Comparison of ENCODE assay signal across 19 cellular contexts in the genomic region with DNA sequence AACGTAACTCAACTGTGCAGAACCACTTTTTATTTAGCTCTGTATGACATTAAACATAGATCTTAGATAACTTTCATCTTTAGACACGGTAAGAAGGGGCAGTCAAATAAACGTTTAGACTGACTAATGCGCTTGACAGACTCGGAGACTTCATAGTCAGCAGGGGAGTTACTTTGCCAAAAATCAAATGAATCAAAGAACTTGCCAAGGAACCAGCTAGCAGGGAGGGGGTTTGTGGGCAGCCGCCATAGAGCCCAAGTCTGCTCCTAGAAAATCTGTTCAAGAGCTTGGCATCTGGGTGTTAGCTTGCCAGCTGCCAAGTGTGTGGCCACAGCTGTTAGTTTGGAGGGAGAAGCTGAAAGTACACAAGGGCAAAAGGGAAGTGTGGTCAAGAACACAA.
DNase-seq lines count a peak whose midpoint lies in the region; ATAC-seq and TF ChIP-seq lines count a peak whose summit lies in the region.
"Had no signal": no experiment of that assay in that cellular context is flagged by ENCODE, and none has a peak within 500 bp of the region (broad histone marks: within the 10 kb centered on the region; RNA-seq: fewer than 3 reads in every experiment).

No MANE protein-coding gene starts in this region.

- peaks cover 13% of the 10 kb centered on the region for H3K9me3 Mint-ChIP-seq in activated T-helper 17 cell treated with anti-CD3 and anti-CD28 coated beads, Interleukin-2, amount 50 U/mL, for 72 hours
- no peaks in the 10 kb centered on the region for H3K9me3 Mint-ChIP-seq in activated CD4-positive, alpha-beta T cell treated with anti-CD3 and anti-CD28 coated beads, Interleukin-2, amount 10 ng/mL, durations not matched to agents 7 days and 5 days
- H3K9me3 Mint-ChIP-seq: activated naive CD4-positive, alpha-beta T cell treated with anti-CD3 and anti-CD28 coated beads, Interleukin-2, amount 50 U/mL, for 24 hours had no signal

- TF ChIP-seq CTCF in MM.1S (IDR thresholded peaks at IDR 0.05; ENCODE audit: low read length) = no peak
- no peak for TF ChIP-seq CTCF in body of pancreas (IDR thresholded peaks at IDR 0.05)

- POLR2A ChIA-PET in activated CD4-positive, alpha-beta T cell treated with anti-CD3 and anti-CD28 coated beads, Interleukin-2, amount 10 ng/mL, durations not matched to agents 7 days and 5 days (lab: Charles Lee) = no interaction called here

- CTCF ChIA-PET in activated CD4-positive, alpha-beta T cell treated with anti-CD3 and anti-CD28 coated beads, Interleukin-2, amount 10 ng/mL, durations not matched to agents 7 days and 5 days (lab: Charles Lee) = no interaction called here

- no peaks in the 10 kb centered on the region for H3K9me2 ChIP-seq in MM.1S (replicated peaks; ENCODE audit: insufficient read depth, low read length)

- H3K36me3 ChIP-seq in MM.1S (replicated peaks; ENCODE audit: insufficient read depth, low read length) (no peaks in the 10 kb centered on the region), body of pancreas (replicated peaks in 1 of 2; ENCODE audit: insufficient read depth in 1 of 2, low read depth in 2 of 2) (no peaks in the 10 kb centered on the region)
- H3K36me3 ChIP-seq: vagina had no signal

- ATAC-seq in body of pancreas (peak; percentile 93), GM21526 (IDR thresholded peaks at IDR 0.05; ENCODE audit: low FRiP score, unreplicated experiment) (no peak)
- no peak for ATAC-seq in activated T-helper 17 cell treated with anti-CD3 and anti-CD28 coated beads, Interleukin-2, amount 50 U/mL, for 72 hours (replicated peaks)
- ATAC-seq: naive thymus-derived CD8-positive, alpha-beta T cell; SK-N-SH treated with all-trans-retinoic acid at 6 μM for 48 hours; stimulated activated naive CD8-positive, alpha-beta T cell treated with anti-CD3 and anti-CD28 coated beads, Interleukin-15, Interleukin-2, amounts not matched to agents 100 U/mL and 50 U/mL, for 24 hours had no signal

- no peak overlapping the region for H2AFZ ChIP-seq in MM.1S (ENCODE audit: low read length)
- H2AFZ ChIP-seq: GM23248 had no signal

- no peak overlapping the region for H3K4me3 Mint-ChIP-seq in activated T-helper 17 cell treated with anti-CD3 and anti-CD28 coated beads, Interleukin-2, amount 50 U/mL, for 72 hours
- H3K4me3 Mint-ChIP-seq in activated CD4-positive, alpha-beta T cell treated with anti-CD3 and anti-CD28 coated beads, Interleukin-2, amount 10 ng/mL, durations not matched to agents 7 days and 5 days = no peak overlapping the region
- H3K4me3 Mint-ChIP-seq: activated naive CD4-positive, alpha-beta T cell treated with anti-CD3 and anti-CD28 coated beads, Interleukin-2, amount 50 U/mL, for 24 hours; CD4-positive, CD25-positive, alpha-beta regulatory T cell; naive thymus-derived CD8-positive, alpha-beta T cell had no signal

- TF ChIP-seq POLR2A in body of pancreas (IDR thresholded peaks at IDR 0.05) = no peak

- 25 to 44% methylated on average over 6 of the region's 6 CpGs for WGBS in body of pancreas, 2 donors

- H3K4me1 ChIP-seq in MM.1S (ENCODE audit: low read length) (no peaks in the 10 kb centered on the region), body of pancreas (peaks cover 7% of the 10 kb centered on the region)
- H3K4me1 ChIP-seq: vagina had no signal

- H3K27ac ChIP-seq in MM.1S (ENCODE audit: low read length) (no peak overlapping the region), body of pancreas (peak overlapping the region in 3 of 4 donors; percentile 14 to 32 (median 21))
- H3K27ac ChIP-seq: GM23248, vagina had no signal

- H3K27ac Mint-ChIP-seq in activated T-helper 17 cell treated with anti-CD3 and anti-CD28 coated beads, Interleukin-2, amount 50 U/mL, for 72 hours = no peak overlapping the region
- no peak overlapping the region for H3K27ac Mint-ChIP-seq in activated CD4-positive, alpha-beta T cell treated with anti-CD3 and anti-CD28 coated beads, Interleukin-2, amount 10 ng/mL, durations not matched to agents 7 days and 5 days
- H3K27ac Mint-ChIP-seq: activated naive CD4-positive, alpha-beta T cell treated with anti-CD3 and anti-CD28 coated beads, Interleukin-2, amount 50 U/mL, for 24 hours; CD4-positive, CD25-positive, alpha-beta regulatory T cell; naive thymus-derived CD8-positive, alpha-beta T cell had no signal

- H3K9ac ChIP-seq in MM.1S (ENCODE audit: low read length) = no peak overlapping the region
- H3K9ac ChIP-seq: GM23248 had no signal

- DNase-seq in A172 (ENCODE audit: low spot score) (peak; percentile 9), MM.1S (peak; percentile 34), body of pancreas (peak; percentile 63 to 78 (median 76)), medulla oblongata (ENCODE audit: extremely low spot score) (peak; percentile 9), NCI-H748 treated with DMSO at 0.1 percent for 48 hours (lab: John Stamatoyannopoulos, UW) (no peak)
- no peak for DNase-seq in activated CD4-positive, alpha-beta T cell treated with anti-CD3 and anti-CD28 coated beads, Interleukin-2, amount 10 ng/mL, durations not matched to agents 7 days and 5 days
- DNase-seq: activated CD4-positive, alpha-beta T cell treated with anti-CD3 and anti-CD28 coated beads, Interleukin-2, amount 50 U/mL, for 1 hour; activated T-cell treated with anti-CD3 and anti-CD28 coated beads for 4 hours; CD4-positive, CD25-positive, alpha-beta regulatory T cell; effector CD4-positive, alpha-beta T cell; foreskin melanocyte; GM23248; naive thymus-derived CD8-positive, alpha-beta T cell; stimulated activated naive CD8-positive, alpha-beta T cell treated with anti-CD3 and anti-CD28 coated beads, Interleukin-15, Interleukin-2, amounts not matched to agents 100 U/mL and 50 U/mL, for 24 hours had no signal

- H3K9me3 ChIP-seq in MM.1S (replicated peaks; ENCODE audit: insufficient read depth, low read length) = no peaks in the 10 kb centered on the region
- no peaks in the 10 kb centered on the region for H3K9me3 ChIP-seq in body of pancreas
- H3K9me3 ChIP-seq: vagina had no signal

- no peaks in the 10 kb centered on the region for H3K4me1 Mint-ChIP-seq in activated T-helper 17 cell treated with anti-CD3 and anti-CD28 coated beads, Interleukin-2, amount 50 U/mL, for 72 hours
- no peaks in the 10 kb centered on the region for H3K4me1 Mint-ChIP-seq in activated CD4-positive, alpha-beta T cell treated with anti-CD3 and anti-CD28 coated beads, Interleukin-2, amount 10 ng/mL, durations not matched to agents 7 days and 5 days
- H3K4me1 Mint-ChIP-seq: activated naive CD4-positive, alpha-beta T cell treated with anti-CD3 and anti-CD28 coated beads, Interleukin-2, amount 50 U/mL, for 24 hours; CD4-positive, CD25-positive, alpha-beta regulatory T cell; naive thymus-derived CD8-positive, alpha-beta T cell had no signal

- no peaks in the 10 kb centered on the region for H3K27me3 Mint-ChIP-seq in activated T-helper 17 cell treated with anti-CD3 and anti-CD28 coated beads, Interleukin-2, amount 50 U/mL, for 72 hours
- H3K27me3 Mint-ChIP-seq in activated CD4-positive, alpha-beta T cell treated with anti-CD3 and anti-CD28 coated beads, Interleukin-2, amount 10 ng/mL, durations not matched to agents 7 days and 5 days = no peaks in the 10 kb centered on the region
- H3K27me3 Mint-ChIP-seq: activated naive CD4-positive, alpha-beta T cell treated with anti-CD3 and anti-CD28 coated beads, Interleukin-2, amount 50 U/mL, for 24 hours; CD4-positive, CD25-positive, alpha-beta regulatory T cell; naive thymus-derived CD8-positive, alpha-beta T cell had no signal

- no peaks in the 10 kb centered on the region for H4K20me1 ChIP-seq in MM.1S (ENCODE audit: insufficient read depth, low read length)

- no peak overlapping the region for H3K4me2 ChIP-seq in MM.1S (ENCODE audit: low read depth, low read length)

- H3K79me2 ChIP-seq in MM.1S (ENCODE audit: low read length) = no peaks in the 10 kb centered on the region

- H3K27me3 ChIP-seq in MM.1S (replicated peaks; ENCODE audit: insufficient read depth, low read length) = no peaks in the 10 kb centered on the region
- no peaks in the 10 kb centered on the region for H3K27me3 ChIP-seq in body of pancreas
- H3K27me3 ChIP-seq: vagina had no signal

- intact Hi-C loops in body of pancreas (cut with DNase I) = no loop called here

- H3K4me3 ChIP-seq in MM.1S (ENCODE audit: low read length) (no peak overlapping the region), body of pancreas (no peak overlapping the region)
- H3K4me3 ChIP-seq: GM23248, vagina had no signal

- H3K36me3 Mint-ChIP-seq in activated T-helper 17 cell treated with anti-CD3 and anti-CD28 coated beads, Interleukin-2, amount 50 U/mL, for 72 hours (ENCODE audit: low read depth) = no peaks in the 10 kb centered on the region
- H3K36me3 Mint-ChIP-seq in activated CD4-positive, alpha-beta T cell treated with anti-CD3 and anti-CD28 coated beads, Interleukin-2, amount 10 ng/mL, durations not matched to agents 7 days and 5 days (ENCODE audit: low read depth) = no peaks in the 10 kb centered on the region
- H3K36me3 Mint-ChIP-seq: activated naive CD4-positive, alpha-beta T cell treated with anti-CD3 and anti-CD28 coated beads, Interleukin-2, amount 50 U/mL, for 24 hours; CD4-positive, CD25-positive, alpha-beta regulatory T cell had no signal

- H3F3A ChIP-seq in MM.1S (ENCODE audit: insufficient read depth, low read length) = no peaks in the 10 kb centered on the region

Comparison
In these comparisons a context has a peak if more than half of its experiments do, and no peak if none do; other contexts are left out.
1. DNase-seq: peak in A172 (single experiment), MM.1S (single experiment), body of pancreas (4 of 4) and medulla oblongata (single experiment); none in activated CD4-positive, alpha-beta T cell treated with anti-CD3 and anti-CD28 coated beads, Interleukin-2, amount 10 ng/mL, durations not matched to agents 7 days and 5 days (single experiment) and NCI-H748 treated with DMSO at 0.1 percent for 48 hours (single experiment).